Comparison of ENCODE assay signal across 9 cellular contexts in the genomic region with DNA sequence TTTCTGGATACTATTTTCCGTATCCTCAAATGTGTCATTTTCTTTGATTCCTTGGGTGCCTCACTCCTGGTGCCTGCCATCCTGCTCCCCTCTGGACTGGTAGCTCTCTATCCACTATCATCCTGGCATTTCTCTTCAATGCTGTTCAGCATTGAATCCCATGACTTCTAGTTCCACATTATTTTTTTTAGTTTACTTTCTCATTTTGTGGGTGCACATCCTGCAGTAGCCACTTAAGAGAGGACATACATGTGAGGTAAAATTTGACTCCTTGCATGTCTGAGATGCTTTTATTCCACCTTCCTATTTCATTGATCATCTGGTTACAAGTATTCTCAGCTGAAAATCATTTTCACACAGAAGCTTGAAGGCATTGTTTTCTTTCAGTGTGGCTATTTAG. TPM values are rescaled to one million over a fixed set of nuclear protein-coding genes. Genes with fewer than 3 reads are reported as not detected.
"Had no signal": no experiment of that assay in that cellular context is flagged by ENCODE, and none has a peak within 500 bp of the region (broad histone marks: within the 10 kb centered on the region; RNA-seq: fewer than 3 reads in every experiment).

No MANE protein-coding gene starts in this region.

- ATAC-seq: HepG2 had no signal

- DNase-seq: IMR-90, KBM-7, KG1 had no signal

- H3K4me2 ChIP-seq: KMS-11 had no signal

- H3K4me3 Mint-ChIP-seq: IgD-negative memory B cell had no signal

- FAIRE-seq: HepG2 had no signal

- H3K36me3 Mint-ChIP-seq: IgD-negative memory B cell had no signal

- H3K9ac ChIP-seq: KMS-11 had no signal

- H3K27ac ChIP-seq: HL-60, KMS-11 had no signal

- H3K27ac Mint-ChIP-seq: IgD-negative memory B cell had no signal

RNA-seq across cellular contexts. Expression of a gene that starts 19.1 kb away (rescaled TPM):
- total RNA-seq: HT1080, IMR-90 had no signal
- polyA plus RNA-seq: HepG2, IMR-90 had no signal

RNA-seq across cellular contexts. Expression of a gene that starts 38.0 kb away (rescaled TPM):
- total RNA-seq: HT-29, HT1080, IMR-90 had no signal
- polyA plus RNA-seq: IgD-negative memory B cell, IMR-90 had no signal
